ENCODE assay signal across 14 cellular contexts in genomic region chr1:218658899-218659298, GRCh38.
DNase-seq lines count a peak whose midpoint lies in the region; ATAC-seq and TF ChIP-seq lines count a peak whose summit lies in the region.
"Had no signal": no experiment of that assay in that cellular context is flagged by ENCODE, and none has a peak within 500 bp of the region (broad histone marks: within the 10 kb centered on the region; RNA-seq: fewer than 3 reads in every experiment).

No MANE protein-coding gene starts in this region.

- H3K4me1 Mint-ChIP-seq in endodermal cell = no peaks in the 10 kb centered on the region
- no peaks in the 10 kb centered on the region for H3K4me1 Mint-ChIP-seq in activated CD4-positive, alpha-beta memory T cell treated with anti-CD3 and anti-CD28 coated beads, Interleukin-2, amount 10 ng/mL, durations not matched to agents 7 days and 5 days
- H3K4me1 Mint-ChIP-seq: central memory CD8-positive, alpha-beta T cell had no signal

- no peaks in the 10 kb centered on the region for H3K4me1 ChIP-seq in endodermal cell (ENCODE audit: control insufficient read depth, insufficient read depth, low read length)
- no peaks in the 10 kb centered on the region for H3K4me1 ChIP-seq in stomach
- H3K4me1 ChIP-seq: psoas muscle had no signal

- POLR2A ChIA-PET in activated CD4-positive, alpha-beta memory T cell treated with anti-CD3 and anti-CD28 coated beads, Interleukin-2, amount 10 ng/mL, durations not matched to agents 7 days and 5 days (lab: Charles Lee) = no interaction called here

- intact Hi-C loops in stomach (cut with DNase I; ENCODE audit: low total_unique reads) = no loop called here

- DNase-seq in A172 (ENCODE audit: low spot score) (peak; percentile 94), HT1080 (ENCODE audit: low read depth) (peak; percentile 96), astrocyte of the hippocampus (ENCODE audit: low read depth, low spot score) (peak; percentile 94), kidney glomerular epithelial cell (lab: John Stamatoyannopoulos, UW) (peak; percentile 81), endodermal cell (no peak), stomach (no peak)
- DNase-seq in activated CD4-positive, alpha-beta memory T cell treated with anti-CD3 and anti-CD28 coated beads, Interleukin-2, amount 10 ng/mL, durations not matched to agents 7 days and 5 days = no peak
- DNase-seq: MM.1S, NCI-H524, psoas muscle, SIG-M5 had no signal

- no peak overlapping the region for H3K4me3 Mint-ChIP-seq in endodermal cell
- H3K4me3 Mint-ChIP-seq in activated CD4-positive, alpha-beta memory T cell treated with anti-CD3 and anti-CD28 coated beads, Interleukin-2, amount 10 ng/mL, durations not matched to agents 7 days and 5 days = no peak overlapping the region
- H3K4me3 Mint-ChIP-seq: central memory CD8-positive, alpha-beta T cell had no signal

- H3K4me3 ChIP-seq in endodermal cell (ENCODE audit: low read length) = no peak overlapping the region
- H3K4me3 ChIP-seq in stomach = no peak overlapping the region
- H3K4me3 ChIP-seq: psoas muscle had no signal

- TF ChIP-seq EP300 in stomach (IDR thresholded peaks at IDR 0.05) = no peak

- no peaks in the 10 kb centered on the region for H3K9me3 Mint-ChIP-seq in endodermal cell
- no peaks in the 10 kb centered on the region for H3K9me3 Mint-ChIP-seq in activated CD4-positive, alpha-beta memory T cell treated with anti-CD3 and anti-CD28 coated beads, Interleukin-2, amount 10 ng/mL, durations not matched to agents 7 days and 5 days
- H3K9me3 Mint-ChIP-seq: central memory CD8-positive, alpha-beta T cell had no signal

- no peak for TF ChIP-seq CTCF in endodermal cell (conservative IDR thresholded peaks at IDR 0.05)
- TF ChIP-seq CTCF in stomach (IDR thresholded peaks at IDR 0.05) = no peak

- H3K36me3 ChIP-seq in endodermal cell (ENCODE audit: control insufficient read depth, insufficient read depth, low read length) (no peaks in the 10 kb centered on the region), stomach (no peaks in the 10 kb centered on the region)

- no peaks in the 10 kb centered on the region for H3K36me3 Mint-ChIP-seq in endodermal cell (ENCODE audit: low read depth)
- no peaks in the 10 kb centered on the region for H3K36me3 Mint-ChIP-seq in activated CD4-positive, alpha-beta memory T cell treated with anti-CD3 and anti-CD28 coated beads, Interleukin-2, amount 10 ng/mL, durations not matched to agents 7 days and 5 days (ENCODE audit: low read depth)

- 76 to 79% methylated on average over 5 to 6 of the region's 6 CpGs for WGBS in endodermal cell (ENCODE audit: insufficient coverage in 1 of 2, insufficient read length in 1 of 2), 2 experiments
- WGBS in stomach, 5 donors = 61 to 74% (median 62%) methylated on average over 6 of the region's 6 CpGs

- no peak overlapping the region for H3K9ac ChIP-seq in endodermal cell (ENCODE audit: extremely low read depth, low read length, poor library complexity, severe bottlenecking)

- H3K9me3 ChIP-seq in endodermal cell (ENCODE audit: control insufficient read depth, low read length) = no peaks in the 10 kb centered on the region
- H3K9me3 ChIP-seq in stomach = no peaks in the 10 kb centered on the region
- H3K9me3 ChIP-seq: psoas muscle had no signal

- H3K27me3 ChIP-seq in endodermal cell (ENCODE audit: control insufficient read depth, insufficient read depth, low read length, poor library complexity, severe bottlenecking) (no peaks in the 10 kb centered on the region), stomach (no peaks in the 10 kb centered on the region)

- TF ChIP-seq POLR2A in stomach (IDR thresholded peaks at IDR 0.05) = no peak

- CTCF ChIA-PET in activated CD4-positive, alpha-beta memory T cell treated with anti-CD3 and anti-CD28 coated beads, Interleukin-2, amount 10 ng/mL, durations not matched to agents 7 days and 5 days (lab: Charles Lee) = no interaction called here

- H3K27ac Mint-ChIP-seq in endodermal cell = no peak overlapping the region
- H3K27ac Mint-ChIP-seq in activated CD4-positive, alpha-beta memory T cell treated with anti-CD3 and anti-CD28 coated beads, Interleukin-2, amount 10 ng/mL, durations not matched to agents 7 days and 5 days = no peak overlapping the region

- H3K27me3 Mint-ChIP-seq in endodermal cell (ENCODE audit: insufficient read depth) = no peaks in the 10 kb centered on the region
- H3K27me3 Mint-ChIP-seq in activated CD4-positive, alpha-beta memory T cell treated with anti-CD3 and anti-CD28 coated beads, Interleukin-2, amount 10 ng/mL, durations not matched to agents 7 days and 5 days = no peaks in the 10 kb centered on the region
- H3K27me3 Mint-ChIP-seq: central memory CD8-positive, alpha-beta T cell had no signal

- no peak overlapping the region for H3K27ac ChIP-seq in endodermal cell (ENCODE audit: low read depth, low read length)
- no peak overlapping the region for H3K27ac ChIP-seq in stomach
- H3K27ac ChIP-seq: psoas muscle had no signal

- ATAC-seq in GM18511 (IDR thresholded peaks at IDR 0.05; ENCODE audit: unreplicated experiment) = no peak
- ATAC-seq: activated CD4-positive, CD25-positive, alpha-beta regulatory T cell treated with anti-CD3 and anti-CD28 coated beads, Interleukin-2, amount 50 U/mL, for 24 hours had no signal

Comparison
In these comparisons a context has a peak if more than half of its experiments do, and no peak if none do; other contexts are left out.
1. DNase-seq: peak in A172 (single experiment), HT1080 (single experiment), astrocyte of the hippocampus (single experiment) and kidney glomerular epithelial cell (single experiment); none in endodermal cell (single experiment), activated CD4-positive, alpha-beta memory T cell treated with anti-CD3 and anti-CD28 coated beads, Interleukin-2, amount 10 ng/mL, durations not matched to agents 7 days and 5 days (single experiment) and stomach (single experiment).